Comparison of ENCODE assay signal across 8 cellular contexts in the genomic region with DNA sequence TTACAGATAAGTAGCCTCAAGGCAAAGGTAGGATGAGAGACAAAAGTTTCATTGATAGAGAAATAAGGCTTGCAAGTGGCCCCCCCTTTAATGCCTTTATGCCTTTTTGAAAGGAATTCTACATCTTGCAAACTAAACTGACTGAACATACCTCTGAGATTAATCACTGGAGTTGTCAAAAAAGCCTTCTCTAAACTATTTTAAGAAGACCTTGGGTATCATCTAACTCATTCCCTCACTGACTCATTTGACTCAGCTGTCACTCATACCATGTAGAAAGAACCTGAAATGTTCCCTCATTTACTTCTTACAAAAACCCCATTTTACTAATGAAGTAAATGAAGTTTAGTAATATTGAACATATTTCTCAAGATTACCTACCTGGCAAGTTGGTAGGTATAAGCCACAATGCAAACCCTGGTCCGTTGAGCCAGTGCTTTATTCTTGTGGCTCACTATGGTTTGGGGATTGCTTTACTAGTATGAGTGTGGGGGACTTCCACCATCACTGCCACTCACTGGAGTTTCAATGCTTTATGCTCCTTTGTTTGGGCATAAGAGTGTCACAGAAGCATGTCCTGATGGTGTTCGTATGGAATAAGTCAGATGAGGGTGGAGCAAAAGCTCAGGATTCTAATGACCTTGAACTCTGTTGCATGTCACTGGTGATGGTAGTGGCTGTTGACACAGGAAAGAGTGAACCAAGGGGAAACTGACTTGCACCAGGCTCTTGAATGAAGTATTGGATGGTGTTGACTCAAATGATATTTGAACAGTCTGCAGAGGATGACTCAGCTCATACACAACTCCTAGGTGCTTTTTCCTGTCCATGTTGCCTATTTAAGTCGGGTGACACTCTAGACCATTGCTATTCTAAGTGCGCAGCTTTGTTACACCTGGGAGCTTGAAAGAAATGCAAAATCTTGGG.
A peak's percentile ranks its signal among the peaks of the same experiment; 100 is the strongest.
DNase-seq lines count a peak whose midpoint lies in the region; ATAC-seq and TF ChIP-seq lines count a peak whose summit lies in the region.

No MANE protein-coding gene starts in this region.

- no peak overlapping the region for H3K4me3 Mint-ChIP-seq in GM23338

- no peak for ATAC-seq in GM23338

- H3K9me3 Mint-ChIP-seq in GM23338 = peaks cover under 1% of the 10 kb centered on the region; the same call in 1 of the 3 replicates

- peaks cover under 1% of the 10 kb centered on the region; the same call in 1 of the 3 replicates for H3K36me3 Mint-ChIP-seq in GM23338 (ENCODE audit: low read depth)

- peak overlapping the region; percentile 36; the same call in 1 of the 2 replicates for H3K4me2 ChIP-seq in GM23338

- no peak overlapping the region for H3K27ac ChIP-seq in GM23338 (ENCODE audit: low read depth)

- H3K4me1 ChIP-seq in GM23338 (ENCODE audit: insufficient read depth) = peaks cover 13% of the 10 kb centered on the region

- no peaks in the 10 kb centered on the region for H3K27me3 ChIP-seq in GM23338 (ENCODE audit: insufficient read depth)

- H3K9me2 ChIP-seq in GM23338 (ENCODE audit: insufficient read depth) = no peaks in the 10 kb centered on the region

- no peaks in the 10 kb centered on the region for H3K27me3 Mint-ChIP-seq in GM23338 (ENCODE audit: insufficient read depth, low read depth, poor library complexity)

- no peak for TF ChIP-seq CTCF in GM23338 (conservative IDR thresholded peaks at IDR 0.05; ENCODE audit: low read depth in 2 of 2)

- peaks cover 9% of the 10 kb centered on the region for H3K4me1 Mint-ChIP-seq in GM23338

- H2AFZ ChIP-seq in GM23338 = no peak overlapping the region; the same call in 1 of the 2 replicates

- no peaks in the 10 kb centered on the region for H3F3A ChIP-seq in GM23338 (replicated peaks; ENCODE audit: low read depth)

- no peaks in the 10 kb centered on the region for H4K20me1 ChIP-seq in GM23338 (replicated peaks; ENCODE audit: insufficient read depth)

- DNase-seq in NCI-H2196 (lab: John Stamatoyannopoulos, UW; ENCODE audit: unreplicated experiment) (peak; percentile 0), NCI-H2196 treated with DMSO at 0.1 percent for 48 hours (lab: John Stamatoyannopoulos, UW; ENCODE audit: unreplicated experiment) (no peak), GM23338 (ENCODE audit: low spot score) (no peak), NCI-H226 (peak; percentile 70), myocyte (ENCODE audit: low read depth) (peak; percentile 61), NCI-H2081 treated with DMSO at 0.1 percent for 48 hours (lab: John Stamatoyannopoulos, UW) (no peak), NCI-H1436 treated with DMSO at 0.1 percent for 48 hours (lab: John Stamatoyannopoulos, UW) (no peak), AG08395 (ENCODE audit: low spot score) (no peak)

- 0 out of 2 replicates have a peak overlapping the region, but pooled peaks have one; percentile 48 for H3K27ac Mint-ChIP-seq in GM23338

- H3K36me3 ChIP-seq in GM23338 (ENCODE audit: insufficient read depth) = no peaks in the 10 kb centered on the region

- no peak overlapping the region for H3K4me3 ChIP-seq in GM23338

- no peaks in the 10 kb centered on the region for H3K79me2 ChIP-seq in GM23338 (replicated peaks; ENCODE audit: insufficient read depth)

TF ChIP-seq in GM23338, 12 proteins besides CTCF, POLR2A, EP300 and RAD21 (continues in another document):
- TF ChIP-seq NANOG (IDR thresholded peaks at IDR 0.05; ENCODE audit: borderline replicate concordance) (no peak), ZNF114 (CRISPR knock-in tag; IDR thresholded peaks at IDR 0.05) (no peak), POLR2AphosphoS5 (IDR thresholded peaks at IDR 0.05; ENCODE audit: low read depth) (no peak), STAT1 (IDR thresholded peaks at IDR 0.05; ENCODE audit: unreplicated experiment) (no peak)
- TF ChIP-seq, protein P1, sequence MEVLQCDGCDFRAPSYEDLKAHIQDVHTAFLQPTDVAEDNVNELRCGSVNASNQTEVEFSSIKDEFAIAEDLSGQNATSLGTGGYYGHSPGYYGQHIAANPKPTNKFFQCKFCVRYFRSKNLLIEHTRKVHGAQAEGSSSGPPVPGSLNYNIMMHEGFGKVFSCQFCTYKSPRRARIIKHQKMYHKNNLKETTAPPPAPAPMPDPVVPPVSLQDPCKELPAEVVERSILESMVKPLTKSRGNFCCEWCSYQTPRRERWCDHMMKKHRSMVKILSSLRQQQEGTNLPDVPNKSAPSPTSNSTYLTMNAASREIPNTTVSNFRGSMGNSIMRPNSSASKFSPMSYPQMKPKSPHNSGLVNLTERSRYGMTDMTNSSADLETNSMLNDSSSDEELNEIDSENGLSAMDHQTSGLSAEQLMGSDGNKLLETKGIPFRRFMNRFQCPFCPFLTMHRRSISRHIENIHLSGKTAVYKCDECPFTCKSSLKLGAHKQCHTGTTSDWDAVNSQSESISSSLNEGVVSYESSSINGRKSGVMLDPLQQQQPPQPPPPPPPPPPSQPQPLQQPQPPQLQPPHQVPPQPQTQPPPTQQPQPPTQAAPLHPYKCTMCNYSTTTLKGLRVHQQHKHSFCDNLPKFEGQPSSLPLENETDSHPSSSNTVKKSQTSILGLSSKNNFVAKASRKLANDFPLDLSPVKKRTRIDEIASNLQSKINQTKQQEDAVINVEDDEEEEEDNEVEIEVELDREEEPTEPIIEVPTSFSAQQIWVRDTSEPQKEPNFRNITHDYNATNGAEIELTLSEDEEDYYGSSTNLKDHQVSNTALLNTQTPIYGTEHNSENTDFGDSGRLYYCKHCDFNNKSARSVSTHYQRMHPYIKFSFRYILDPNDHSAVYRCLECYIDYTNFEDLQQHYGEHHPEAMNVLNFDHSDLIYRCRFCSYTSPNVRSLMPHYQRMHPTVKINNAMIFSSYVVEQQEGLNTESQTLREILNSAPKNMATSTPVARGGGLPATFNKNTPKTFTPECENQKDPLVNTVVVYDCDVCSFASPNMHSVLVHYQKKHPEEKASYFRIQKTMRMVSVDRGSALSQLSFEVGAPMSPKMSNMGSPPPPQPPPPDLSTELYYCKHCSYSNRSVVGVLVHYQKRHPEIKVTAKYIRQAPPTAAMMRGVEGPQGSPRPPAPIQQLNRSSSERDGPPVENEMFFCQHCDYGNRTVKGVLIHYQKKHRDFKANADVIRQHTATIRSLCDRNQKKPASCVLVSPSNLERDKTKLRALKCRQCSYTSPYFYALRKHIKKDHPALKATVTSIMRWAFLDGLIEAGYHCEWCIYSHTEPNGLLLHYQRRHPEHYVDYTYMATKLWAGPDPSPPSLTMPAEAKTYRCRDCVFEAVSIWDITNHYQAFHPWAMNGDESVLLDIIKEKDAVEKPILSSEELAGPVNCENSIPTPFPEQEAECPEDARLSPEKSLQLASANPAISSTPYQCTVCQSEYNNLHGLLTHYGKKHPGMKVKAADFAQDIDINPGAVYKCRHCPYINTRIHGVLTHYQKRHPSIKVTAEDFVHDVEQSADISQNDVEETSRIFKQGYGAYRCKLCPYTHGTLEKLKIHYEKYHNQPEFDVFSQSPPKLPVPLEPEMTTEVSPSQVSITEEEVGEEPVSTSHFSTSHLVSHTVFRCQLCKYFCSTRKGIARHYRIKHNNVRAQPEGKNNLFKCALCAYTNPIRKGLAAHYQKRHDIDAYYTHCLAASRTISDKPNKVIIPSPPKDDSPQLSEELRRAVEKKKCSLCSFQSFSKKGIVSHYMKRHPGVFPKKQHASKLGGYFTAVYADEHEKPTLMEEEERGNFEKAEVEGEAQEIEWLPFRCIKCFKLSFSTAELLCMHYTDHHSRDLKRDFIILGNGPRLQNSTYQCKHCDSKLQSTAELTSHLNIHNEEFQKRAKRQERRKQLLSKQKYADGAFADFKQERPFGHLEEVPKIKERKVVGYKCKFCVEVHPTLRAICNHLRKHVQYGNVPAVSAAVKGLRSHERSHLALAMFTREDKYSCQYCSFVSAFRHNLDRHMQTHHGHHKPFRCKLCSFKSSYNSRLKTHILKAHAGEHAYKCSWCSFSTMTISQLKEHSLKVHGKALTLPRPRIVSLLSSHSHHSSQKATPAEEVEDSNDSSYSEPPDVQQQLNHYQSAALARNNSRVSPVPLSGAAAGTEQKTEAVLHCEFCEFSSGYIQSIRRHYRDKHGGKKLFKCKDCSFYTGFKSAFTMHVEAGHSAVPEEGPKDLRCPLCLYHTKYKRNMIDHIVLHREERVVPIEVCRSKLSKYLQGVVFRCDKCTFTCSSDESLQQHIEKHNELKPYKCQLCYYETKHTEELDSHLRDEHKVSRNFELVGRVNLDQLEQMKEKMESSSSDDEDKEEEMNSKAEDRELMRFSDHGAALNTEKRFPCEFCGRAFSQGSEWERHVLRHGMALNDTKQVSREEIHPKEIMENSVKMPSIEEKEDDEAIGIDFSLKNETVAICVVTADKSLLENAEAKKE (CRISPR knock-in tag; IDR thresholded peaks at IDR 0.05) = no peak
- TF ChIP-seq, protein P2, sequence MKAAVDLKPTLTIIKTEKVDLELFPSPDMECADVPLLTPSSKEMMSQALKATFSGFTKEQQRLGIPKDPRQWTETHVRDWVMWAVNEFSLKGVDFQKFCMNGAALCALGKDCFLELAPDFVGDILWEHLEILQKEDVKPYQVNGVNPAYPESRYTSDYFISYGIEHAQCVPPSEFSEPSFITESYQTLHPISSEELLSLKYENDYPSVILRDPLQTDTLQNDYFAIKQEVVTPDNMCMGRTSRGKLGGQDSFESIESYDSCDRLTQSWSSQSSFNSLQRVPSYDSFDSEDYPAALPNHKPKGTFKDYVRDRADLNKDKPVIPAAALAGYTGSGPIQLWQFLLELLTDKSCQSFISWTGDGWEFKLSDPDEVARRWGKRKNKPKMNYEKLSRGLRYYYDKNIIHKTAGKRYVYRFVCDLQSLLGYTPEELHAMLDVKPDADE (IDR thresholded peaks at IDR 0.05) = no peak

Comparison
In these comparisons a context has a peak if more than half of its experiments do, and no peak if none do; other contexts are left out.
1. DNase-seq: peak in NCI-H2196 (single experiment), NCI-H226 (single experiment) and myocyte (single experiment); none in NCI-H2196 treated with DMSO at 0.1 percent for 48 hours (single experiment), GM23338 (single experiment), NCI-H2081 treated with DMSO at 0.1 percent for 48 hours (single experiment), NCI-H1436 treated with DMSO at 0.1 percent for 48 hours (single experiment) and AG08395 (single experiment).